Comparison of ENCODE assay signal across 23 cellular contexts in the genomic region with DNA sequence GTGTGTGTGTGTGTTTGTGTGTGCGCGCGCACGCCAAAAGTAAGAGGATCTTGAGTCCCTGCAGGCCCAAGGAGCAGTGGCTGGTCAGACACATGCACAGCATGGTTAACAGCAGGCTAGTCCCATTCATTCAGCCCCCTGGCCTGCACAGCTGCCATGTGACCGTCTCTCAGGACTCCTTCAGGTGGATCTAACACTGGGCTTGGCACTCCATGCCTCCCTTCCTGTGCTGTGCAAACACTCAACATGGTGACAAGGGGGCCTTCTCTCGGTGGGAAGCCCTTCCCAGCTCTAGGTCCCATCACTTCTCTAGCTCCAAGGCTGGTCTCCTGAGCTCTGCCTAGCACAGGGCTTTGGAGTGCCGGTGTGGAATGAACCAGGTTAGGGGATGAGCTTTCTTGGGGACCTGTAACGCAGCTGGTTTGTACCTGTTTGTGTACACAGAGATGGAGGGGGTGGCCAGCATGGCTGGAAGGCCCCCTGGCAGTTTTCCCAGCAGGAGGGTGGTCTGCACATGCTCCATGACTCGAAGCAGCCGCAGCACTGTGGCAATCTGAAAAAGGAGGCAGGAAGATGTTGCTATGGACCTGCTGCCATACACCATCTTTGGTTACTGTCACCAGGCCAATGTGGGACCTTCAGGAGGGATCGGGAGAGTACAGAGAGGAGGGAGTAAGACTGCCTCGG.
A peak's percentile ranks its signal among the peaks of the same experiment; 100 is the strongest.
DNase-seq lines count a peak whose midpoint lies in the region; ATAC-seq, FAIRE-seq and TF ChIP-seq lines count a peak whose summit lies in the region.
"Had no signal": no experiment of that assay in that cellular context is flagged by ENCODE, and none has a peak within 500 bp of the region (broad histone marks: within the 10 kb centered on the region; RNA-seq: fewer than 3 reads in every experiment).

No MANE protein-coding gene starts in this region.

- H3K4me2 ChIP-seq in A549 (no peak overlapping the region), neuronal stem cell (ENCODE audit: insufficient read depth, low read length, poor library complexity, severe bottlenecking) (no peak overlapping the region)
- H3K4me2 ChIP-seq: BLaER1 had no signal

- TF ChIP-seq RAD21 in A549 (conservative IDR thresholded peaks at IDR 0.05 in 1 of 2, IDR thresholded peaks at IDR 0.05 in 1 of 2), result no peak

- H3K27ac Mint-ChIP-seq in activated CD4-positive, alpha-beta T cell treated with anti-CD3 and anti-CD28 coated beads, Interleukin-2, amount 10 ng/mL, durations not matched to agents 7 days and 5 days, result no peak overlapping the region
- H3K27ac Mint-ChIP-seq: CD4-positive, CD25-positive, alpha-beta regulatory T cell had no signal

- H4K91ac ChIP-seq in neuronal stem cell (ENCODE audit: low read depth, low read length, poor library complexity), result no peak overlapping the region

- TF ChIP-seq CTCF in A549 (IDR thresholded peaks at IDR 0.05), result no peak

- no peak for FAIRE-seq in A549 (lab: Jason Lieb, UNC)
- FAIRE-seq: GM12892, H54 had no signal

- peak; percentile 40 for DNase-seq in NCI-H345 (lab: John Stamatoyannopoulos, UW)
- DNase-seq in NCI-H345 treated with DMSO at 0.1 percent for 48 hours (lab: John Stamatoyannopoulos, UW; ENCODE audit: unreplicated experiment), result no peak
- DNase-seq in A549 (ENCODE audit: low read depth in 1 of 2, low spot score in 1 of 2), result no peak
- DNase-seq in NCI-H69 (lab: John Stamatoyannopoulos, UW), result peak; percentile 24
- DNase-seq in neuronal stem cell (ENCODE audit: low spot score), result no peak
- DNase-seq in activated CD4-positive, alpha-beta T cell treated with anti-CD3 and anti-CD28 coated beads, Interleukin-2, amount 10 ng/mL, durations not matched to agents 7 days and 5 days, result no peak
- DNase-seq in activated CD4-positive, alpha-beta T cell treated with anti-CD3 and anti-CD28 coated beads, Interleukin-2, amount 50 U/mL, for 1 hour, result no peak
- DNase-seq: CD4-positive, CD25-positive, alpha-beta regulatory T cell; DMS153; DND-41; KG1; MG63; NCI-H187; NCI-H2081 treated with DMSO at 0.1 percent for 48 hours; NCI-H2171 treated with DMSO at 0.1 percent for 48 hours; NCI-H446; NCI-H524 treated with DMSO at 0.1 percent for 48 hours; NCI-H82; SHP77 had no signal

- peak; percentile 31 to 42; a peak in 1 of 6 replicates for ATAC-seq in A549

- peak overlapping the region; percentile 48 for H3K18ac ChIP-seq in neuronal stem cell (ENCODE audit: low read length)

- no peak overlapping the region for H3K23ac ChIP-seq in neuronal stem cell (ENCODE audit: low read depth, low read length, poor library complexity)

- no peak for TF ChIP-seq EP300 in A549 (IDR thresholded peaks at IDR 0.05)

- no peaks in the 10 kb centered on the region for H3K36me3 Mint-ChIP-seq in activated CD4-positive, alpha-beta T cell treated with anti-CD3 and anti-CD28 coated beads, Interleukin-2, amount 10 ng/mL, durations not matched to agents 7 days and 5 days (ENCODE audit: low read depth)
- H3K36me3 Mint-ChIP-seq: CD4-positive, CD25-positive, alpha-beta regulatory T cell had no signal

- H3K4ac ChIP-seq in neuronal stem cell (ENCODE audit: low read length), result no peak overlapping the region

- H3K9me3 Mint-ChIP-seq in activated CD4-positive, alpha-beta T cell treated with anti-CD3 and anti-CD28 coated beads, Interleukin-2, amount 10 ng/mL, durations not matched to agents 7 days and 5 days, result no peaks in the 10 kb centered on the region

- H3K4me1 ChIP-seq in A549, result no peaks in the 10 kb centered on the region
- no peaks in the 10 kb centered on the region for H3K4me1 ChIP-seq in neuronal stem cell (ENCODE audit: control insufficient read depth in 2 of 2, insufficient read depth in 1 of 2, low read depth in 1 of 2, low read length in 2 of 2)
- H3K4me1 ChIP-seq: BLaER1 had no signal

- no peak overlapping the region for H3K14ac ChIP-seq in neuronal stem cell (ENCODE audit: low read length)

- no peak overlapping the region for H2BK120ac ChIP-seq in neuronal stem cell (ENCODE audit: low read depth, low read length)

- H2AFZ ChIP-seq in neuronal stem cell (ENCODE audit: low read length), result no peak overlapping the region

- no peak overlapping the region for H3K4me3 Mint-ChIP-seq in activated CD4-positive, alpha-beta T cell treated with anti-CD3 and anti-CD28 coated beads, Interleukin-2, amount 10 ng/mL, durations not matched to agents 7 days and 5 days
- H3K4me3 Mint-ChIP-seq: CD4-positive, CD25-positive, alpha-beta regulatory T cell had no signal

- H2BK15ac ChIP-seq in neuronal stem cell (ENCODE audit: low read length), result peak overlapping the region; percentile 6

- H3K27ac ChIP-seq in A549 (no peak overlapping the region), neuronal stem cell (replicated peaks; ENCODE audit: low read length) (no peak overlapping the region)
- H3K27ac ChIP-seq: BLaER1, RWPE1 had no signal

- no peak overlapping the region for H2AK5ac ChIP-seq in neuronal stem cell (ENCODE audit: low read depth, low read length)

- no peak overlapping the region for H2BK12ac ChIP-seq in neuronal stem cell (ENCODE audit: low read length)

- no peak overlapping the region for H4K8ac ChIP-seq in neuronal stem cell (ENCODE audit: low read depth, low read length)

- H3K4me1 Mint-ChIP-seq in activated CD4-positive, alpha-beta T cell treated with anti-CD3 and anti-CD28 coated beads, Interleukin-2, amount 10 ng/mL, durations not matched to agents 7 days and 5 days, result no peaks in the 10 kb centered on the region
- H3K4me1 Mint-ChIP-seq: CD4-positive, CD25-positive, alpha-beta regulatory T cell had no signal

- peaks cover 0 to 2% (median 0%) of the 10 kb centered on the region in 3 experiments for H3K27me3 ChIP-seq in neuronal stem cell (ENCODE audit: control insufficient read depth in 3 of 3, insufficient read depth in 3 of 3, low read depth in 1 of 3, low read length in 3 of 3)
- H3K27me3 ChIP-seq: BLaER1, MG63 had no signal

- H3K79me1 ChIP-seq in neuronal stem cell (ENCODE audit: low read depth, low read length), result no peaks in the 10 kb centered on the region

- peak overlapping the region; percentile 47 for H3K9ac ChIP-seq in neuronal stem cell (ENCODE audit: low read depth, low read length, poor library complexity)
- H3K9ac ChIP-seq: BLaER1 had no signal

- whole genome bisulfite sequencing in A549 (ENCODE audit: missing lambda C conversion rate), result 83% methylated on average over 12 of the region's 12 CpGs
- WGBS in neuronal stem cell (ENCODE audit: extremely low coverage in 2 of 2, insufficient read length in 2 of 2, insufficient replicate concordance in 1 of 2), 2 donors, result no CpG with 5 or more reads among the region's 12 CpGs

- no peak overlapping the region for H2BK5ac ChIP-seq in neuronal stem cell (ENCODE audit: low read length)

- TF ChIP-seq POLR2A in A549 (IDR thresholded peaks at IDR 0.05; ENCODE audit: low read length), result no peak

- no peak overlapping the region for H3K4me3 ChIP-seq in A549
- peak overlapping the region in 1 of 2 donors; percentile 37 for H3K4me3 ChIP-seq in neuronal stem cell (ENCODE audit: low read length in 2 of 2)
- H3K4me3 ChIP-seq: BLaER1, MG63 had no signal

- H3K9me3 ChIP-seq in A549 (no peaks in the 10 kb centered on the region), neuronal stem cell (replicated peaks in 1 of 2; ENCODE audit: control insufficient read depth in 2 of 2, insufficient read depth in 1 of 2, low read depth in 1 of 2, low read length in 2 of 2) (peaks cover 2 to 7% of the 10 kb centered on the region in 2 donors)
- H3K9me3 ChIP-seq: BLaER1, MG63 had no signal

- peaks cover 5% of the 10 kb centered on the region for H3K27me3 Mint-ChIP-seq in activated CD4-positive, alpha-beta T cell treated with anti-CD3 and anti-CD28 coated beads, Interleukin-2, amount 10 ng/mL, durations not matched to agents 7 days and 5 days
- H3K27me3 Mint-ChIP-seq: CD4-positive, CD25-positive, alpha-beta regulatory T cell had no signal

- CTCF ChIA-PET in A549 (lab: Yijun Ruan, JAX), result no interaction called here
- CTCF ChIA-PET in activated CD4-positive, alpha-beta T cell treated with anti-CD3 and anti-CD28 coated beads, Interleukin-2, amount 10 ng/mL, durations not matched to agents 7 days and 5 days (lab: Charles Lee), result interaction anchor here (0.5 kb wide), 1 partner anchor 1009 kb away, joined by 3 read pairs; no protein-coding TSS in a partner anchor

- POLR2A ChIA-PET in A549 (lab: Yijun Ruan, JAX), result no interaction called here
- POLR2A ChIA-PET in activated CD4-positive, alpha-beta T cell treated with anti-CD3 and anti-CD28 coated beads, Interleukin-2, amount 10 ng/mL, durations not matched to agents 7 days and 5 days (lab: Charles Lee), result no interaction called here

- H3K36me3 ChIP-seq in neuronal stem cell (replicated peaks in 1 of 2; ENCODE audit: control insufficient read depth in 2 of 2, insufficient read depth in 2 of 2, low read length in 2 of 2), result peaks cover 0 to 5% of the 10 kb centered on the region in 2 donors
- H3K36me3 ChIP-seq: BLaER1, MG63 had no signal

TF ChIP-seq in A549, 52 proteins besides CTCF, POLR2A, EP300 and RAD21 (continues in another document):
- TF ChIP-seq ZC3H11A (IDR thresholded peaks at IDR 0.05), result no peak
- TF ChIP-seq CHD4 (IDR thresholded peaks at IDR 0.05; ENCODE audit: borderline replicate concordance), result no peak
- TF ChIP-seq, protein P1, sequence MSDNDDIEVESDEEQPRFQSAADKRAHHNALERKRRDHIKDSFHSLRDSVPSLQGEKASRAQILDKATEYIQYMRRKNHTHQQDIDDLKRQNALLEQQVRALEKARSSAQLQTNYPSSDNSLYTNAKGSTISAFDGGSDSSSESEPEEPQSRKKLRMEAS (IDR thresholded peaks at IDR 0.05), result no peak
- TF ChIP-seq RARB (CRISPR knock-in tag; IDR thresholded peaks at IDR 0.05), result no peak
- no peak for TF ChIP-seq KDM5A (IDR thresholded peaks at IDR 0.05)
- TF ChIP-seq NR3C1 (IDR thresholded peaks at IDR 0.05), result no peak
- TF ChIP-seq, protein P2, sequence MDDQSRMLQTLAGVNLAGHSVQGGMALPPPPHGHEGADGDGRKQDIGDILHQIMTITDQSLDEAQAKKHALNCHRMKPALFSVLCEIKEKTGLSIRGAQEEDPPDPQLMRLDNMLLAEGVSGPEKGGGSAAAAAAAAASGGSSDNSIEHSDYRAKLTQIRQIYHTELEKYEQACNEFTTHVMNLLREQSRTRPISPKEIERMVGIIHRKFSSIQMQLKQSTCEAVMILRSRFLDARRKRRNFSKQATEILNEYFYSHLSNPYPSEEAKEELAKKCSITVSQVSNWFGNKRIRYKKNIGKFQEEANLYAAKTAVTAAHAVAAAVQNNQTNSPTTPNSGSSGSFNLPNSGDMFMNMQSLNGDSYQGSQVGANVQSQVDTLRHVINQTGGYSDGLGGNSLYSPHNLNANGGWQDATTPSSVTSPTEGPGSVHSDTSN (IDR thresholded peaks at IDR 0.05), result no peak
- TF ChIP-seq MAZ (IDR thresholded peaks at IDR 0.05; ENCODE audit: borderline replicate concordance, low read depth, low read length), result no peak
- TF ChIP-seq PHF8 (IDR thresholded peaks at IDR 0.05; ENCODE audit: borderline replicate concordance, low read depth), result no peak
- no peak for TF ChIP-seq MYC (IDR thresholded peaks at IDR 0.05; ENCODE audit: borderline replicate concordance, low read length)

Comparison
In these comparisons a context has a peak if more than half of its experiments do, and no peak if none do; other contexts are left out.
1. DNase-seq: peak in NCI-H345 (single experiment) and NCI-H69 (single experiment); none in NCI-H345 treated with DMSO at 0.1 percent for 48 hours (single experiment), A549 (0 of 2), neuronal stem cell (single experiment), activated CD4-positive, alpha-beta T cell treated with anti-CD3 and anti-CD28 coated beads, Interleukin-2, amount 10 ng/mL, durations not matched to agents 7 days and 5 days (single experiment) and activated CD4-positive, alpha-beta T cell treated with anti-CD3 and anti-CD28 coated beads, Interleukin-2, amount 50 U/mL, for 1 hour (single experiment).